In genomic region chr17:73489333-73489732, GRCh38 we compare ENCODE assay signal across 22 cellular contexts.
"Had no signal": no experiment of that assay in that cellular context is flagged by ENCODE, and none has a peak within 500 bp of the region (broad histone marks: within the 10 kb centered on the region; RNA-seq: fewer than 3 reads in every experiment).

No MANE protein-coding gene starts in this region.

- H3K27ac Mint-ChIP-seq: activated CD4-positive, alpha-beta memory T cell treated with anti-CD3 and anti-CD28 coated beads for 36 hours; activated naive CD4-positive, alpha-beta T cell treated with anti-CD3 and anti-CD28 coated beads for 36 hours; activated T-cell treated with anti-CD3 and anti-CD28 coated beads, Interleukin-2, amount 50 U/mL, for 72 hours; stimulated activated naive CD8-positive, alpha-beta T cell treated with anti-CD3 and anti-CD28 coated beads, Interleukin-15, Interleukin-2, amounts not matched to agents 100 ng/mL and 50 ng/mL, for 24 hours; T-helper 17 cell had no signal

- FAIRE-seq: endometrium, pancreas had no signal

- H3K27ac ChIP-seq: colonic mucosa, heart left ventricle, lower lobe of right lung, neutrophil, pancreas, psoas muscle, thyroid gland, upper lobe of right lung had no signal

- DNase-seq: activated CD4-positive, alpha-beta memory T cell treated with anti-CD3 and anti-CD28 coated beads for 36 hours; activated CD4-positive, alpha-beta T cell treated with anti-CD3 and anti-CD28 coated beads for 48 hours; activated effector memory CD4-positive, alpha-beta T cell treated with Interleukin-2 at 50 U/mL for 16 hours; activated naive CD4-positive, alpha-beta T cell treated with anti-CD3 and anti-CD28 coated beads for 36 hours; activated T-cell treated with anti-CD3 and anti-CD28 coated beads, Interleukin-2, amount 50 U/mL, for 72 hours; amygdala; colonic mucosa; heart left ventricle; lower lobe of right lung; pancreas; psoas muscle; right cardiac atrium; stimulated activated CD4-positive, alpha-beta T cell treated with anti-CD3 and anti-CD28 coated beads, Interleukin-1b, Interleukin-23, amount 100 ng/mL, for 48 hours; substantia nigra; T-helper 17 cell; upper lobe of right lung had no signal

- H3K27me3 ChIP-seq: colonic mucosa, neutrophil, pancreas, thyroid gland had no signal

- H3K27me3 Mint-ChIP-seq: activated CD4-positive, alpha-beta memory T cell treated with anti-CD3 and anti-CD28 coated beads for 36 hours; stimulated activated naive CD8-positive, alpha-beta T cell treated with anti-CD3 and anti-CD28 coated beads, Interleukin-15, Interleukin-2, amounts not matched to agents 100 ng/mL and 50 ng/mL, for 24 hours; T-helper 17 cell had no signal

- H3K36me3 ChIP-seq: colonic mucosa, heart left ventricle, lower lobe of right lung, neutrophil, pancreas, thyroid gland, upper lobe of right lung had no signal

- ATAC-seq: activated T-cell treated with anti-CD3 and anti-CD28 coated beads, Interleukin-2, amount 50 U/mL, for 72 hours; heart left ventricle; left lobe of liver; lower lobe of right lung; naive thymus-derived CD8-positive, alpha-beta T cell; pancreas; psoas muscle; right cardiac atrium; T-helper 17 cell; upper lobe of right lung had no signal

- H3K9me3 ChIP-seq: colonic mucosa, neutrophil, pancreas, psoas muscle, thyroid gland, upper lobe of right lung had no signal

- H3K4me3 Mint-ChIP-seq: activated CD4-positive, alpha-beta memory T cell treated with anti-CD3 and anti-CD28 coated beads for 36 hours; activated naive CD4-positive, alpha-beta T cell treated with anti-CD3 and anti-CD28 coated beads for 36 hours; activated T-cell treated with anti-CD3 and anti-CD28 coated beads, Interleukin-2, amount 50 U/mL, for 72 hours; naive thymus-derived CD8-positive, alpha-beta T cell; stimulated activated naive CD8-positive, alpha-beta T cell treated with anti-CD3 and anti-CD28 coated beads, Interleukin-15, Interleukin-2, amounts not matched to agents 100 ng/mL and 50 ng/mL, for 24 hours; T-helper 17 cell had no signal

- H3K4me3 ChIP-seq: colonic mucosa, heart left ventricle, lower lobe of right lung, pancreas, psoas muscle, thyroid gland, upper lobe of right lung had no signal

- H3K4me1 Mint-ChIP-seq: T-helper 17 cell had no signal

- H3K4me1 ChIP-seq: colonic mucosa, heart left ventricle, lower lobe of right lung, pancreas, psoas muscle, thyroid gland, upper lobe of right lung had no signal
